Comparison of ENCODE assay signal across 8 cellular contexts in the genomic region with DNA sequence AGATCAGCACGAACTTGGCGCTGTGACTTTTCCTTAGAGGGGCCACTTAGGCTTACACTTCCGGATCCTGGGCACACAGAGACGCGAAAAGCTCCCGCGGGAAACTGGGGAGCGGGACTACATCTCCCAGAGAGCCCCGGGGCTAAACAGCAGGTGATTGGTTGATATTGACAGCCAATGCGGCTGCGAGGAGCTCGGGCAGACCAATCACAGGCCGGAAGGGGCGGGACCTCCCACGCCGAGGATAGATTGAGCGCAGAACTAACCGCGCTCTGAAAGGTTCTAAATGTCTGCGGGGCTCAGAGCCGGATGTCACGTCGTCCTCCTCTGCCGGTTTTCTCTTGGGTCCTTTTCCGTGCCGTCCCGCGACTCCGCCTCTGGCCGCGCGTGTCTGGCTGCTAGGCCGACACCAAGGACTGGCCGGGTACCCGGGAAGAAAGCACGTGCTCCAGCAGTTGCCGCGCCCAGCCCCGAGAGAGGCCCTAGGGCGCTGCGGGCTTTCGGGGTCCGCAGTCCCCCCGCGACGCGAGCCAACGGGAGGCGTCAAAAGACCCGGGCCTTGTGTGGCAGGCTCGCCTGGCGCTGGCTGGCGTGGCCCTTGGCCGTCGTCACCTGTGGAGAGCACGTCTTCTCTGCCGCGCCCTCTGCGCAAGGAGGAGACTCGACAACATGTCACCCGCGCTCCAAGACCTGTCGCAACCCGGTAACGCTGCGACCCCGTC. TPM values are rescaled to one million over a fixed set of nuclear protein-coding genes. Genes with fewer than 3 reads are reported as not detected.
DNase-seq lines count a peak whose midpoint lies in the region; ATAC-seq and TF ChIP-seq lines count a peak whose summit lies in the region.

MTR (plus strand) TSS at position 258 of the 722 bp plus-strand sequence; CDS start at position 670, 412 bp downstream.

- H3K4me1 ChIP-seq in gastroesophageal sphincter = peaks cover 13 to 46% (median 15%) of the 10 kb centered on the region in 3 donors
- peaks cover 14 to 17% of the 10 kb centered on the region in 2 experiments for H3K4me1 ChIP-seq in neutrophil (ENCODE audit: control insufficient read depth in 1 of 2, insufficient read depth in 1 of 2, low read depth in 1 of 2, low read length in 1 of 2)

- TF ChIP-seq EP300 in gastroesophageal sphincter (IDR thresholded peaks at IDR 0.05) = no peak

- H3K4me3 ChIP-seq in NB4 (ENCODE audit: low read depth, low read length) (peak within 1 kb of the TSS; percentile 93), SK-N-MC (peak within 1 kb of the TSS; percentile 97), gastroesophageal sphincter (peak within 1 kb of the TSS; percentile 80 to 97), neutrophil (ENCODE audit: low read depth in 1 of 2, low read length in 1 of 2) (peak within 1 kb of the TSS; percentile 84 to 98)

- WGBS in gastroesophageal sphincter (ENCODE audit: low coverage in 1 of 2), 2 donors = 0% methylated on average over 2 of the region's 67 CpGs; no CpG with 5 or more reads in 1 of the 2 donors

- H3K4me1 Mint-ChIP-seq in HFFc6 (ENCODE audit: low read depth) = peaks cover 27% of the 10 kb centered on the region
- H3K4me1 Mint-ChIP-seq in activated naive CD4-positive, alpha-beta T cell treated with anti-CD3 and anti-CD28 coated beads, Interleukin-2, amount 10 ng/mL, durations not matched to agents 7 days and 5 days = peaks cover 32% of the 10 kb centered on the region

- TF ChIP-seq POLR2A in NB4 (IDR thresholded peaks at IDR 0.05; ENCODE audit: extremely low read depth, insufficient read length) = peak; percentile 85
- TF ChIP-seq POLR2A in gastroesophageal sphincter (IDR thresholded peaks at IDR 0.05) = peak; percentile 87 to 90

- DNase-seq in GM04503 (ENCODE audit: low read depth) = peak; percentile 93
- DNase-seq in HFFc6 = peak; percentile 99
- peak; percentile 97 for DNase-seq in NB4 (ENCODE audit: low read depth)
- peak; percentile 97 for DNase-seq in SK-N-MC (ENCODE audit: low read depth, low spot score)
- peak; percentile 98 for DNase-seq in activated naive CD4-positive, alpha-beta T cell treated with anti-CD3 and anti-CD28 coated beads, Interleukin-2, amount 10 ng/mL, durations not matched to agents 7 days and 5 days
- peak; percentile 74 to 98 (median 96) for DNase-seq in substantia nigra (lab: John Stamatoyannopoulos, UW)

- ATAC-seq in gastroesophageal sphincter = peak; percentile 99

- no peaks in the 10 kb centered on the region for H3K36me3 Mint-ChIP-seq in HFFc6 (ENCODE audit: low read depth)
- H3K36me3 Mint-ChIP-seq in activated naive CD4-positive, alpha-beta T cell treated with anti-CD3 and anti-CD28 coated beads, Interleukin-2, amount 10 ng/mL, durations not matched to agents 7 days and 5 days = peaks cover 8% of the 10 kb centered on the region

- H3K27me3 ChIP-seq in gastroesophageal sphincter (no peaks in the 10 kb centered on the region), neutrophil (peaks cover 16% of the 10 kb centered on the region)

- H3K27me3 Mint-ChIP-seq in HFFc6 (ENCODE audit: insufficient read depth) = peaks cover 5% of the 10 kb centered on the region
- H3K27me3 Mint-ChIP-seq in activated naive CD4-positive, alpha-beta T cell treated with anti-CD3 and anti-CD28 coated beads, Interleukin-2, amount 10 ng/mL, durations not matched to agents 7 days and 5 days = peaks cover 14% of the 10 kb centered on the region

- CTCF ChIA-PET in activated naive CD4-positive, alpha-beta T cell treated with anti-CD3 and anti-CD28 coated beads, Interleukin-2, amount 10 ng/mL, durations not matched to agents 7 days and 5 days (lab: Charles Lee) = interaction anchor here (1.5 to 2.7 kb wide), 2 partner anchors 36 to 190 kb away, joined by 4 to 9 read pairs; partner anchors contain the start of gene HEATR1

- TF ChIP-seq CTCF in HFFc6 (IDR thresholded peaks at IDR 0.05) = no peak
- TF ChIP-seq CTCF in NB4 (IDR thresholded peaks at IDR 0.05; ENCODE audit: low read depth, low read length) = no peak
- no peak for TF ChIP-seq CTCF in gastroesophageal sphincter (IDR thresholded peaks at IDR 0.05)
- TF ChIP-seq CTCF in neutrophil (IDR thresholded peaks at IDR 0.05) = no peak

- H3K9me3 ChIP-seq in SK-N-MC (ENCODE audit: low read depth, low read length) (no peaks in the 10 kb centered on the region), gastroesophageal sphincter (no peaks in the 10 kb centered on the region), neutrophil (no peaks in the 10 kb centered on the region)

- peak within 1 kb of the TSS; percentile 94 for H3K9ac ChIP-seq in SK-N-MC (ENCODE audit: insufficient read length)

- H3K27ac Mint-ChIP-seq in HFFc6 = peak within 1 kb of the TSS; percentile 94
- H3K27ac Mint-ChIP-seq in activated naive CD4-positive, alpha-beta T cell treated with anti-CD3 and anti-CD28 coated beads, Interleukin-2, amount 10 ng/mL, durations not matched to agents 7 days and 5 days = peak within 1 kb of the TSS; percentile 98

- H3K4me3 Mint-ChIP-seq in HFFc6 = peak within 1 kb of the TSS; percentile 94
- peak within 1 kb of the TSS; percentile 88 for H3K4me3 Mint-ChIP-seq in activated naive CD4-positive, alpha-beta T cell treated with anti-CD3 and anti-CD28 coated beads, Interleukin-2, amount 10 ng/mL, durations not matched to agents 7 days and 5 days

- H3K9me3 Mint-ChIP-seq in HFFc6 = no peaks in the 10 kb centered on the region
- H3K9me3 Mint-ChIP-seq in activated naive CD4-positive, alpha-beta T cell treated with anti-CD3 and anti-CD28 coated beads, Interleukin-2, amount 10 ng/mL, durations not matched to agents 7 days and 5 days = no peaks in the 10 kb centered on the region

- peak within 1 kb of the TSS; percentile 79 for H3K27ac ChIP-seq in SK-N-MC
- peak within 1 kb of the TSS; percentile 86 to 98 (median 96) for H3K27ac ChIP-seq in gastroesophageal sphincter
- H3K27ac ChIP-seq in neutrophil = peak within 1 kb of the TSS; percentile 77
- peak within 1 kb of the TSS; percentile 79 for H3K27ac ChIP-seq in substantia nigra (ENCODE audit: low read depth, low read length, poor library complexity, severe bottlenecking)

- H3K36me3 ChIP-seq in SK-N-MC (ENCODE audit: insufficient read depth, low read length) (peaks cover 3% of the 10 kb centered on the region; the same call in 1 of the 2 replicates), gastroesophageal sphincter (peaks cover 0 to 3% of the 10 kb centered on the region in 2 donors), neutrophil (no peaks in the 10 kb centered on the region)

RNA-seq across cellular contexts. Expression of gene MTR, which starts in this region (rescaled TPM):
- 10 to 100 TPM; 34.0 to 39.2 (median 36.0) TPM for total RNA-seq in HFFc6 (2021; fragmentation: NEBNext Ultra II Directional; extraction: Animal tissue kit (Norgen Biotek cat#: 25700))
- total RNA-seq in gastroesophageal sphincter = 10 to 100 TPM; 34.6 to 50.3 (median 38.9) TPM

Comparison
In these comparisons a context has a peak if more than half of its experiments do, and no peak if none do; other contexts are left out.
1. Peak in every context shown above with its lines: DNase-seq, ATAC-seq, H3K4me3 ChIP-seq and H3K27ac ChIP-seq.